10 cellular contexts compared by ENCODE assay signal in the genomic region with DNA sequence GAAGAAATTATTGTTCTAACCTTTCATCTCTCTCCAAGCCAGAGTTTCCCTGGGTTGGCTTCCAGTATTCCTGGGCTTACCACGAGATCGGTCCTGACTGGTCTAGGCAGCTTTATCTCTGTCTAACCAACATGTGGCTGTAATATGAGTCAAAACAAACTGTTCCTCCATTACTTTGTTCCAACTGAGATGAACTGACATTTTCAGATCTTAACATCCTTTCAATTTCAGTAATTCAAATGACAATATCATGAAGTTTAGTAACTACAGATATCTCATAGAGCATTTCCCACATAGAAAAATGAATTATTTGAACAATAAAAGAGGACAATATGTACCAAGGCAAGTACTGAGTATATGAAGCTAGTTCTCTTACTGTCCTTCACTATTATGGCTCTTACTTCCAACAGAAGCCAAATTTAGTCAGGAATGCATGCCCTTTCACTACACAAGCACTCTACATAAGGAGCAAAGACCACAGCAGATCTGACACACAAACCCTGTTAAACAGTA. TPM values are rescaled to one million over a fixed set of nuclear protein-coding genes. Genes with fewer than 3 reads are reported as not detected.
A peak's percentile ranks its signal among the peaks of the same experiment; 100 is the strongest.
DNase-seq lines count a peak whose midpoint lies in the region; ATAC-seq, FAIRE-seq and TF ChIP-seq lines count a peak whose summit lies in the region.
"Had no signal": no experiment of that assay in that cellular context is flagged by ENCODE, and none has a peak within 500 bp of the region (broad histone marks: within the 10 kb centered on the region; RNA-seq: fewer than 3 reads in every experiment).

No MANE protein-coding gene starts in this region.

- H2AFZ ChIP-seq in endothelial cell of umbilical vein (ENCODE audit: low read depth, low read length): no peak overlapping the region

- no peaks in the 10 kb centered on the region for H3K36me3 ChIP-seq in endothelial cell of umbilical vein (ENCODE audit: control insufficient read depth in 2 of 2, extremely low read depth in 1 of 2, insufficient read depth in 2 of 2, low read length in 2 of 2)

- CTCF ChIA-PET in endothelial cell of umbilical vein (lab: Charles Lee): interaction anchor here (1.7 kb wide), 1 partner anchor 14 kb away, joined by 4 read pairs; no protein-coding TSS in a partner anchor

- no peak overlapping the region for H3K4me3 ChIP-seq in endothelial cell of umbilical vein (replicated peaks in 1 of 3; ENCODE audit: insufficient read depth in 1 of 3, low read depth in 1 of 3, low read length in 3 of 3)

- H3K9me1 ChIP-seq in endothelial cell of umbilical vein (replicated peaks; ENCODE audit: control insufficient read depth, extremely low read depth, insufficient read depth, low read length): no peaks in the 10 kb centered on the region

- no peak overlapping the region for H3K9ac ChIP-seq in endothelial cell of umbilical vein (replicated peaks; ENCODE audit: extremely low read depth, insufficient read depth, low read length)

- no TSS peak for BruUV-seq in endothelial cell of umbilical vein (replicated peaks; lab: Mats Ljungman, UMichigan)

- peak; percentile 8 for DNase-seq in ELR (ENCODE audit: low read depth)
- peak; percentile 77 for DNase-seq in NCI-H2171 treated with DMSO at 0.1 percent for 48 hours (lab: John Stamatoyannopoulos, UW)
- DNase-seq in endothelial cell of umbilical vein (ENCODE audit: low read depth, low spot score): peak; percentile 22
- DNase-seq in pons (ENCODE audit: low spot score): peak; percentile 23
- no peak for DNase-seq in NCI-H1694 treated with DMSO at 0.1 percent for 48 hours (lab: John Stamatoyannopoulos, UW)
- no peak for DNase-seq in hippocampal formation (lab: John Stamatoyannopoulos, UW)
- DNase-seq: activated naive CD8-positive, alpha-beta T cell treated with anti-CD3 and anti-CD28 coated beads, Interleukin-2, amount 10 ng/mL, durations not matched to agents 7 days and 5 days; NCI-H524 treated with DMSO at 0.1 percent for 48 hours had no signal

- no peaks in the 10 kb centered on the region for H3K4me1 ChIP-seq in endothelial cell of umbilical vein (ENCODE audit: control insufficient read depth, extremely low read depth, insufficient read depth, low read length)

- dilution Hi-C loops in endothelial cell of umbilical vein (cut with MboI; ENCODE audit: extremely low pct_ligation_motif_present, low sequenced_read_pairs): no loop called here

- FAIRE-seq in endothelial cell of umbilical vein (lab: Jason Lieb, UNC): no peak

- H3K4me2 ChIP-seq in endothelial cell of umbilical vein (ENCODE audit: insufficient read depth, low read length): no peak overlapping the region

- no peak for ATAC-seq in HG03045 (IDR thresholded peaks at IDR 0.05; ENCODE audit: unreplicated experiment)
- ATAC-seq in HG03469 (IDR thresholded peaks at IDR 0.05; ENCODE audit: unreplicated experiment): no peak

- H3K27me3 ChIP-seq in endothelial cell of umbilical vein (ENCODE audit: control insufficient read depth in 2 of 2, insufficient read depth in 2 of 2, low read length in 2 of 2): no peaks in the 10 kb centered on the region

- H4K20me1 ChIP-seq in endothelial cell of umbilical vein (replicated peaks; ENCODE audit: control insufficient read depth, extremely low read depth, insufficient read depth, low read length): no peaks in the 10 kb centered on the region

- no peaks in the 10 kb centered on the region for H3K79me2 ChIP-seq in endothelial cell of umbilical vein (ENCODE audit: control insufficient read depth, insufficient read depth, low read length)

- intact Hi-C loops in endothelial cell of umbilical vein (cut with micrococcal nuclease): no loop called here

- H3K9me3 ChIP-seq in endothelial cell of umbilical vein (replicated peaks; ENCODE audit: control insufficient read depth, insufficient read depth, low read length): no peaks in the 10 kb centered on the region

- TF ChIP-seq POLR2A in endothelial cell of umbilical vein (IDR thresholded peaks at IDR 0.05; ENCODE audit: low read depth, low read length): no peak

- H3K27ac ChIP-seq in endothelial cell of umbilical vein (ENCODE audit: insufficient read depth, low read depth, low read length): no peak overlapping the region

- POLR2A ChIA-PET in endothelial cell of umbilical vein (lab: Charles Lee): no interaction called here

- TF ChIP-seq CTCF in endothelial cell of umbilical vein (IDR thresholded peaks at IDR 0.05; ENCODE audit: extremely low read depth in 1 of 2, insufficient read depth in 1 of 2, low read depth in 1 of 2, low read length in 2 of 2): no peak

TF ChIP-seq in endothelial cell of umbilical vein, 7 proteins besides CTCF, POLR2A, EP300 and RAD21:
- TF ChIP-seq, protein P1, sequence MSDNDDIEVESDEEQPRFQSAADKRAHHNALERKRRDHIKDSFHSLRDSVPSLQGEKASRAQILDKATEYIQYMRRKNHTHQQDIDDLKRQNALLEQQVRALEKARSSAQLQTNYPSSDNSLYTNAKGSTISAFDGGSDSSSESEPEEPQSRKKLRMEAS (IDR thresholded peaks at IDR 0.05; ENCODE audit: insufficient read depth, insufficient read length): no peak
- TF ChIP-seq FOS (IDR thresholded peaks at IDR 0.05; ENCODE audit: borderline replicate concordance, insufficient read depth, low read length) (no peak), GATA2 (IDR thresholded peaks at IDR 0.05; ENCODE audit: insufficient read depth, insufficient read length, low read depth, low read length) (no peak), JUN (IDR thresholded peaks at IDR 0.05; ENCODE audit: borderline replicate concordance, insufficient read depth, insufficient read length, low read depth) (no peak), POLR2AphosphoS5 (IDR thresholded peaks at IDR 0.05; ENCODE audit: insufficient read depth, low read depth, low read length) (no peak), EZH2 (IDR thresholded peaks at IDR 0.05; ENCODE audit: borderline replicate concordance, low read depth, low read length, severe bottlenecking) (no peak), MYC (IDR thresholded peaks at IDR 0.05; ENCODE audit: low read depth, low read length) (no peak)

RNA-seq across cellular contexts. Expression of a gene that starts 15.5 kb away (rescaled TPM):
- 17.1 and 17.5 TPM in 2 replicates for total RNA-seq in endothelial cell of umbilical vein
- 11.7 and 13.6 TPM in 2 replicates for polyA plus RNA-seq in endothelial cell of umbilical vein
- 13.3 and 13.4 TPM in 2 replicates for polyA plus RNA-seq in endothelial cell of umbilical vein (2011; cell fraction: cytosol; rRNA removed)
- 25.2 and 27.8 TPM in 2 replicates for polyA plus RNA-seq in endothelial cell of umbilical vein (2011; cell fraction: nucleus; rRNA removed)
- polyA plus RNA-seq in endothelial cell of umbilical vein (2012): 13.2 and 19.3 TPM in 2 replicates
- 19.9 and 21.6 TPM in 2 replicates for polyA minus RNA-seq in endothelial cell of umbilical vein
- 6.5 TPM for polyA minus RNA-seq in endothelial cell of umbilical vein (2011; cell fraction: cytosol; rRNA and poly(A)+ RNA removed)
- polyA minus RNA-seq in endothelial cell of umbilical vein (2011; cell fraction: nucleus; rRNA and poly(A)+ RNA removed): 20.1 and 32.8 TPM in 2 replicates

RNA-seq across cellular contexts. Expression of a gene that starts 43.7 kb away (rescaled TPM):
- 49.7 and 50.3 TPM in 2 replicates for total RNA-seq in endothelial cell of umbilical vein
- polyA plus RNA-seq in endothelial cell of umbilical vein: 18.3 and 27.4 TPM in 2 replicates
- 41.8 and 46.4 TPM in 2 replicates for polyA plus RNA-seq in endothelial cell of umbilical vein (2011; cell fraction: cytosol; rRNA removed)
- 21.2 and 29.5 TPM in 2 replicates for polyA plus RNA-seq in endothelial cell of umbilical vein (2011; cell fraction: nucleus; rRNA removed)
- polyA plus RNA-seq in endothelial cell of umbilical vein (2012): 43.6 and 68.2 TPM in 2 replicates
- 24.3 and 25.1 TPM in 2 replicates for polyA minus RNA-seq in endothelial cell of umbilical vein
- polyA minus RNA-seq in endothelial cell of umbilical vein (2011; cell fraction: cytosol; rRNA and poly(A)+ RNA removed): 29.2 TPM
- polyA minus RNA-seq in endothelial cell of umbilical vein (2011; cell fraction: nucleus; rRNA and poly(A)+ RNA removed): 17.6 and 29.7 TPM in 2 replicates

Comparison
In these comparisons a context has a peak if more than half of its experiments do, and no peak if none do; other contexts are left out.
1. DNase-seq: peak in ELR (single experiment), NCI-H2171 treated with DMSO at 0.1 percent for 48 hours (single experiment), endothelial cell of umbilical vein (single experiment) and pons (single experiment); none in NCI-H1694 treated with DMSO at 0.1 percent for 48 hours (single experiment) and hippocampal formation (0 of 2).